ENCODE assay signal across 8 cellular contexts in the genomic region with DNA sequence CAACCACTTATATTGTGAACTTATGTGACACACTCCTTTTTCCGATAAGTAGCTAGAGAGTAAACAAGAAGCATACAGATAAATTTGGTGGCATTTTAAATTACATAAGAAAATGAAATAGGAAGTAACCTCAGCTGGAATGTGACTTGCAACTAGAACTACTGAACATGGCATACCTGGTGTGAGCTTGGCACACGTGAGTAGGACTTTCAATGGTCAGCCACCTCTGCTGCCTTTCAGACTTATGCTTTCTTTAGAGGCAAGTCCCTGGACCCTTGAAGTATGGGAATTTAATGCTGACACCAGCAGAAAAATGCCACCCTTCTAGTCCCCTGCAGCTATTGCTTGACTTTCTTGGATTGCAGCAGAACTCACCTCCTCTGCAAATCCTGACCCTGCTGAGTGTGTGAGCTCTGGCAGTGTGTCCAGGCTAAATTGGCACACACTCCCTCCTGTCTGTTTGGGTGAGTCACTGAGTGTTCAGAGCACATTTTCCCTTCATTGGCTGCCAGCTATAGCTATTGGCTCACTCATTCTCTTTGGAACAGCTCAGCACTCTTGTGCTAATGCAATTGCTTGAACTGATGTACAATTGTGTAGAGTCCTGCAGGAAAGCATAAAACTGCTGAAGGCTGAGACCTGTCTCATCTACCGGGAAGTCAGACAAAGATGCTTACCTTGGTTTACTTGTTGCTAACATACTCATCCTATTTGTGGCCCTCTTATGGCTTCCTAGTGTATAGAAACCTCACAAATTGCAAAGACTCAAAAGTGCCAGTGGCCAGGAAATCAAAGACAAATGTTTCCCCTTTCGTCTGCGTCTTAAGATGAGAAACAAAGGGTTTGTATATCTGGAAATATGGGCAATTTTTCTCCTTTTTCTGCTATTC.
DNase-seq lines count a peak whose midpoint lies in the region; ATAC-seq and TF ChIP-seq lines count a peak whose summit lies in the region.

No MANE protein-coding gene starts in this region.

- H3K4ac ChIP-seq in IMR-90 (ENCODE audit: low read depth, low read length), result peak overlapping the region; percentile 35

- peak overlapping the region; percentile 57 for H2BK20ac ChIP-seq in IMR-90 (ENCODE audit: low read depth, low read length)

- H3K56ac ChIP-seq in IMR-90 (ENCODE audit: extremely low read depth, insufficient read depth, low read length), result peak overlapping the region; percentile 25; the same call in 1 of the 2 replicates

- peaks cover 58% of the 10 kb centered on the region for H3K4me1 Mint-ChIP-seq in MCF 10A (ENCODE audit: insufficient read depth, unreplicated experiment)

- H3K4me1 ChIP-seq in IMR-90 (ENCODE audit: control insufficient read depth, insufficient read depth, low read length) (peaks cover 6% of the 10 kb centered on the region), thyroid gland (peaks cover 5 to 29% of the 10 kb centered on the region in 2 donors)

- H4K91ac ChIP-seq in IMR-90 (ENCODE audit: insufficient read depth, low read depth, low read length), result no peak overlapping the region

- H2BK15ac ChIP-seq in IMR-90 (ENCODE audit: low read depth, low read length), result no peak overlapping the region; the same call in 2 of the 3 replicates

- H3K9me1 ChIP-seq in IMR-90 (ENCODE audit: insufficient read depth, low read length), result peaks cover 10% of the 10 kb centered on the region; the same call in 1 of the 2 replicates

- H3K27ac ChIP-seq in IMR-90 (ENCODE audit: insufficient read depth, low read length) (no peak overlapping the region), thyroid gland (no peak overlapping the region)

- peak; percentile 40 for TF ChIP-seq RAD21 in IMR-90 (IDR thresholded peaks at IDR 0.05; ENCODE audit: low read length)

- DNase-seq in IMR-90, result peak; percentile 98
- DNase-seq in MCF 10A (ENCODE audit: unreplicated experiment), result peak; percentile 98
- DNase-seq in inferior parietal cortex (ENCODE audit: extremely low spot score), result peak; percentile 72
- DNase-seq in thyroid gland, result peak; percentile 76 to 82
- no peak for DNase-seq in NCI-H1048 (lab: John Stamatoyannopoulos, UW)

- in situ Hi-C loops in IMR-90 (cut with MboI; ENCODE audit: low sequenced_read_pairs), result no loop called here

- no peaks in the 10 kb centered on the region for H3K36me3 Mint-ChIP-seq in MCF 10A (ENCODE audit: insufficient read depth, unreplicated experiment)

- peak overlapping the region; percentile 30 for H3K27ac Mint-ChIP-seq in MCF 10A (ENCODE audit: low read depth, unreplicated experiment)

- 0 out of 4 replicates have a peak overlapping the region, but pooled peaks of 1 of the 2 experiments have one; percentile 13 for H4K8ac ChIP-seq in IMR-90 (ENCODE audit: low read depth in 2 of 2, low read length in 2 of 2)

- no peak for TF ChIP-seq POLR2A in IMR-90 (IDR thresholded peaks at IDR 0.05; ENCODE audit: low read depth, low read length)
- no peak for TF ChIP-seq POLR2A in thyroid gland (IDR thresholded peaks at IDR 0.05)

- H4K5ac ChIP-seq in IMR-90 (ENCODE audit: low read depth, low read length), result no peak overlapping the region

- H2AK5ac ChIP-seq in IMR-90 (ENCODE audit: low read depth, low read length), result no peak overlapping the region

- H3K4me2 ChIP-seq in IMR-90 (ENCODE audit: low read depth, low read length), result peak overlapping the region; percentile 32

- H3K4me3 ChIP-seq in IMR-90 (ENCODE audit: insufficient read depth, low read depth, low read length), result no peak overlapping the region
- no peak overlapping the region for H3K4me3 ChIP-seq in thyroid gland (replicated peaks in 1 of 3)

- H3K14ac ChIP-seq in IMR-90 (replicated peaks; ENCODE audit: low read depth, low read length), result 0 out of 2 replicates have a peak overlapping the region, but pooled peaks have one; percentile 20

- no peaks in the 10 kb centered on the region for H3K9me3 ChIP-seq in IMR-90 (ENCODE audit: control insufficient read depth, insufficient read depth, low read length)
- H3K9me3 ChIP-seq in thyroid gland, result no peaks in the 10 kb centered on the region

- no peak overlapping the region for H2AK9ac ChIP-seq in IMR-90 (replicated peaks; ENCODE audit: low read depth, low read length, poor library complexity)

- no peaks in the 10 kb centered on the region for H3K36me3 ChIP-seq in IMR-90 (ENCODE audit: control insufficient read depth, insufficient read depth, low read length)
- H3K36me3 ChIP-seq in thyroid gland, result no peaks in the 10 kb centered on the region

- no peak overlapping the region for H3K18ac ChIP-seq in IMR-90 (ENCODE audit: low read depth, low read length)

- ATAC-seq in IMR-90 (ENCODE audit: low read depth), result peak; percentile 94
- no peak for ATAC-seq in GM18867 (IDR thresholded peaks at IDR 0.05; ENCODE audit: unreplicated experiment)
- no peak for ATAC-seq in HG02970 (IDR thresholded peaks at IDR 0.05; ENCODE audit: low FRiP score, unreplicated experiment)
- no peak for ATAC-seq in GM19463 (IDR thresholded peaks at IDR 0.05; ENCODE audit: unreplicated experiment)

- H3K9me3 Mint-ChIP-seq in MCF 10A (ENCODE audit: unreplicated experiment), result peaks cover 8% of the 10 kb centered on the region

- TF ChIP-seq CTCF in IMR-90 (conservative IDR thresholded peaks at IDR 0.05; ENCODE audit: low read depth, low read length) (no peak), MCF 10A (IDR thresholded peaks at IDR 0.05; ENCODE audit: unreplicated experiment) (no peak), thyroid gland (IDR thresholded peaks at IDR 0.05) (no peak)

- H3K27me3 ChIP-seq in IMR-90 (ENCODE audit: control insufficient read depth, insufficient read depth, low read length) (no peaks in the 10 kb centered on the region), thyroid gland (no peaks in the 10 kb centered on the region)

- no CpG with 5 or more reads among the region's 5 CpGs for WGBS in IMR-90 (ENCODE audit: extremely low coverage in 2 of 2, insufficient read length in 1 of 2), 2 experiments
- WGBS in thyroid gland, 2 donors, result 59 to 67% methylated on average over 5 of the region's 5 CpGs

- no peaks in the 10 kb centered on the region for H3K27me3 Mint-ChIP-seq in MCF 10A (ENCODE audit: insufficient read depth, unreplicated experiment)

- BruUV-seq in IMR-90 (replicated peaks; lab: Mats Ljungman, UMichigan) (no TSS peak), MCF 10A (replicated peaks; lab: Mats Ljungman, UMichigan) (no TSS peak)

- POLR2A ChIA-PET in IMR-90 (lab: Charles Lee; ENCODE audit: unreplicated experiment), result interaction anchor here (0.6 kb wide), 1 partner anchor 107 kb away, joined by 3 read pairs; no protein-coding TSS in a partner anchor
- POLR2A ChIA-PET in MCF 10A (lab: Yijun Ruan, JAX), result interaction anchor here (0.5 to 2.3 kb wide), 13 partner anchors 12 to 1321 kb away, joined by 3 to 9 read pairs (median 4); no protein-coding TSS in a partner anchor

- H3K79me1 ChIP-seq in IMR-90 (ENCODE audit: low read depth in 1 of 2, low read length in 2 of 2), result no peaks in the 10 kb centered on the region

- dilution Hi-C loops in IMR-90 (cut with HindIII; ENCODE audit: low sequenced_read_pairs, unreplicated experiment), result no loop called here

- H2BK120ac ChIP-seq in IMR-90 (ENCODE audit: low read depth, low read length), result peak overlapping the region; percentile 21

- no peak overlapping the region for H2AFZ ChIP-seq in IMR-90 (replicated peaks; ENCODE audit: low read length, poor library complexity)

- no peak overlapping the region for H3K9ac ChIP-seq in IMR-90 (ENCODE audit: low read depth, low read length)

- no peaks in the 10 kb centered on the region for H4K20me1 ChIP-seq in IMR-90 (ENCODE audit: insufficient read depth, low read length)

- CTCF ChIA-PET in IMR-90 (lab: Yijun Ruan, JAX), result interaction anchor here (0.6 to 1.1 kb wide), 6 partner anchors 23 to 1327 kb away, joined by 3 read pairs; no protein-coding TSS in a partner anchor
- CTCF ChIA-PET in MCF 10A (lab: Yijun Ruan, JAX), result interaction anchor here (0.8 to 1.8 kb wide), 7 partner anchors 8 to 121 kb away, joined by 3 to 8 read pairs (median 4); no protein-coding TSS in a partner anchor

- H3K4me3 Mint-ChIP-seq in MCF 10A (ENCODE audit: unreplicated experiment), result no peak overlapping the region

- no peak overlapping the region for H2BK5ac ChIP-seq in IMR-90 (ENCODE audit: low read depth, low read length, poor library complexity, severe bottlenecking)

- intact Hi-C loops in IMR-90 (cut with micrococcal nuclease) (loop anchor here (2.0 kb wide), 1 partner anchor 18 kb away; no protein-coding TSS in a partner anchor), MCF 10A (cut with micrococcal nuclease) (loop anchor here (2.0 to 10.0 kb wide), 3 partner anchors 18 to 242 kb away; no protein-coding TSS in a partner anchor), thyroid gland (cut with DNase I) (no loop called here)

- H3K23ac ChIP-seq in IMR-90 (ENCODE audit: low read depth, low read length), result no peak overlapping the region

TF ChIP-seq in IMR-90, 13 proteins besides CTCF, POLR2A, EP300 and RAD21:
- TF ChIP-seq SMC3 (IDR thresholded peaks at IDR 0.05; ENCODE audit: low read depth, low read length) (no peak), MXI1 (IDR thresholded peaks at IDR 0.05; ENCODE audit: borderline replicate concordance, low read depth, low read length) (peak; percentile 57; the same call in 1 of the 2 replicates), MAZ (IDR thresholded peaks at IDR 0.05; ENCODE audit: borderline replicate concordance, low read depth, low read length) (peak; percentile 36; the same call in 1 of the 2 replicates), USF2 (IDR thresholded peaks at IDR 0.05; ENCODE audit: low read depth, low read length) (no peak), NFE2L2 (IDR thresholded peaks at IDR 0.05; ENCODE audit: low read depth, low read length) (no peak), CEBPB (IDR thresholded peaks at IDR 0.05; ENCODE audit: low read depth, low read length) (peak; percentile 92), BHLHE40 (IDR thresholded peaks at IDR 0.05; ENCODE audit: low read depth, low read length) (peak; percentile 68; the same call in 1 of the 2 replicates), FOS (IDR thresholded peaks at IDR 0.05; ENCODE audit: low read depth, low read length) (peak; percentile 92), MAFK (IDR thresholded peaks at IDR 0.05; ENCODE audit: low read depth, low read length) (peak; percentile 99)
TF ChIP-seq in IMR-90: peak in this region for 6.
